Comparison of ENCODE assay signal across 33 cellular contexts in genomic region chr7:118878336-118878735, GRCh38.
"Had no signal": no experiment of that assay in that cellular context is flagged by ENCODE, and none has a peak within 500 bp of the region (broad histone marks: within the 10 kb centered on the region; RNA-seq: fewer than 3 reads in every experiment).

No MANE protein-coding gene starts in this region.

- FAIRE-seq: bronchial epithelial cell, TTC549 had no signal

- ATAC-seq: activated CD8-positive, alpha-beta memory T cell treated with anti-CD3 and anti-CD28 coated beads, Interleukin-2, amount 10 ng/mL, durations not matched to agents 7 days and 5 days; activated CD8-positive, alpha-beta T cell treated with anti-CD3 and anti-CD28 coated beads, Interleukin-2, amount 10 ng/mL, durations not matched to agents 7 days and 5 days; activated naive CD8-positive, alpha-beta T cell treated with anti-CD3 and anti-CD28 coated beads, Interleukin-2, amount 50 U/mL, for 24 hours; T-cell; T-helper 17 cell had no signal

- H3K9me3 ChIP-seq: ascending aorta had no signal

- H3K36me3 Mint-ChIP-seq: activated CD8-positive, alpha-beta memory T cell treated with anti-CD3 and anti-CD28 coated beads, Interleukin-2, amount 10 ng/mL, durations not matched to agents 7 days and 5 days; activated naive CD4-positive, alpha-beta T cell treated with anti-CD3 and anti-CD28 coated beads, Interleukin-2, amount 10 ng/mL, durations not matched to agents 7 days and 5 days; activated naive CD4-positive, alpha-beta T cell treated with anti-CD3 and anti-CD28 coated beads, Interleukin-2, amount 50 U/mL, for 24 hours; activated naive CD8-positive, alpha-beta T cell; activated naive CD8-positive, alpha-beta T cell treated with anti-CD3 and anti-CD28 coated beads, Interleukin-2, amount 10 ng/mL, durations not matched to agents 7 days and 5 days; brain; T-cell had no signal

- H3K27ac Mint-ChIP-seq: activated B cell treated with CpG ODN at 0.5 μM for 24 hours; activated CD4-positive, alpha-beta memory T cell treated with anti-CD3 and anti-CD28 coated beads, Interleukin-2, amount 10 ng/mL, durations not matched to agents 7 days and 5 days; activated CD4-positive, alpha-beta T cell treated with anti-CD3 and anti-CD28 coated beads, Interleukin-2, amount 10 ng/mL, durations not matched to agents 24 days and 14 days; activated CD8-positive, alpha-beta memory T cell treated with anti-CD3 and anti-CD28 coated beads, Interleukin-2, amount 10 ng/mL, durations not matched to agents 7 days and 5 days; activated CD8-positive, alpha-beta T cell treated with anti-CD3 and anti-CD28 coated beads, Interleukin-2, amount 10 ng/mL, durations not matched to agents 7 days and 5 days; activated naive CD4-positive, alpha-beta T cell treated with anti-CD3 and anti-CD28 coated beads, Interleukin-2, amount 10 ng/mL, durations not matched to agents 7 days and 5 days; activated naive CD4-positive, alpha-beta T cell treated with anti-CD3 and anti-CD28 coated beads, Interleukin-2, amount 50 U/mL, for 24 hours; activated naive CD8-positive, alpha-beta T cell; activated naive CD8-positive, alpha-beta T cell treated with anti-CD3 and anti-CD28 coated beads, Interleukin-2, amount 10 ng/mL, durations not matched to agents 7 days and 5 days; activated naive CD8-positive, alpha-beta T cell treated with anti-CD3 and anti-CD28 coated beads, Interleukin-2, amount 50 U/mL, for 24 hours; activated T-cell treated with anti-CD3 and anti-CD28 coated beads, Interleukin-2, amount 50 U/mL, for 24 hours; activated T-helper 2 cell treated with anti-CD3 and anti-CD28 coated beads, Interferon-gamma antibody, Interleukin-2, Interleukin-4, amounts not matched to agents 10 μg/mL and 5 μg/mL and 100 μg/mL, durations not matched to agents 14 hours and 24 hours and 36 hours; brain; T-cell; T-helper 17 cell; T-helper 2 cell treated with Interferon-gamma antibody and Interleukin-4, amounts not matched to agents 5 μg/mL and 100 μg/mL, for 36 hours had no signal

- H3K4me3 Mint-ChIP-seq: activated B cell treated with CpG ODN at 0.5 μM for 24 hours; activated CD4-positive, alpha-beta memory T cell treated with anti-CD3 and anti-CD28 coated beads, Interleukin-2, amount 10 ng/mL, durations not matched to agents 7 days and 5 days; activated CD4-positive, alpha-beta T cell treated with anti-CD3 and anti-CD28 coated beads, Interleukin-2, amount 10 ng/mL, durations not matched to agents 24 days and 14 days; activated CD8-positive, alpha-beta memory T cell treated with anti-CD3 and anti-CD28 coated beads, Interleukin-2, amount 10 ng/mL, durations not matched to agents 7 days and 5 days; activated CD8-positive, alpha-beta T cell treated with anti-CD3 and anti-CD28 coated beads, Interleukin-2, amount 10 ng/mL, durations not matched to agents 7 days and 5 days; activated naive CD4-positive, alpha-beta T cell treated with anti-CD3 and anti-CD28 coated beads, Interleukin-2, amount 10 ng/mL, durations not matched to agents 7 days and 5 days; activated naive CD4-positive, alpha-beta T cell treated with anti-CD3 and anti-CD28 coated beads, Interleukin-2, amount 50 U/mL, for 24 hours; activated naive CD8-positive, alpha-beta T cell; activated naive CD8-positive, alpha-beta T cell treated with anti-CD3 and anti-CD28 coated beads, Interleukin-2, amount 10 ng/mL, durations not matched to agents 7 days and 5 days; activated naive CD8-positive, alpha-beta T cell treated with anti-CD3 and anti-CD28 coated beads, Interleukin-2, amount 50 U/mL, for 24 hours; activated T-cell treated with anti-CD3 and anti-CD28 coated beads, Interleukin-2, amount 50 U/mL, for 24 hours; brain; T-cell; T-helper 17 cell; T-helper 2 cell treated with Interferon-gamma antibody and Interleukin-4, amounts not matched to agents 5 μg/mL and 100 μg/mL, for 36 hours had no signal

- DNase-seq: activated B cell treated with CpG ODN at 0.5 μM for 24 hours; activated CD4-positive, alpha-beta memory T cell treated with anti-CD3 and anti-CD28 coated beads, Interleukin-2, amount 10 ng/mL, durations not matched to agents 7 days and 5 days; activated CD4-positive, alpha-beta T cell treated with anti-CD3 and anti-CD28 coated beads for 4 hours; activated CD4-positive, alpha-beta T cell treated with anti-CD3 and anti-CD28 coated beads, Interleukin-2, amount 10 ng/mL, durations not matched to agents 24 days and 14 days; activated CD4-positive, alpha-beta T cell treated with anti-CD3 and anti-CD28 coated beads, Interleukin-2, amount 50 U/mL, for 1 hour; activated CD4-positive, alpha-beta T cell treated with anti-CD3 and anti-CD28 coated beads, Interleukin-2, amount 50 U/mL, for 4 hours; activated CD4-positive, CD25-positive, alpha-beta regulatory T cell treated with anti-CD3 and anti-CD28 coated beads, Interleukin-2, amount 50 U/mL, for 72 hours; activated CD8-positive, alpha-beta memory T cell treated with anti-CD3 and anti-CD28 coated beads for 24 hours; activated CD8-positive, alpha-beta memory T cell treated with anti-CD3 and anti-CD28 coated beads, Interleukin-2, amount 10 ng/mL, durations not matched to agents 7 days and 5 days; activated CD8-positive, alpha-beta memory T cell treated with anti-CD3 and anti-CD28 coated beads, Interleukin-2, amount 50 U/mL, for 48 hours; activated CD8-positive, alpha-beta T cell treated with anti-CD3 and anti-CD28 coated beads, Interleukin-2, amount 10 ng/mL, durations not matched to agents 7 days and 5 days; activated effector memory CD4-positive, alpha-beta T cell treated with Interleukin-2 at 50 U/mL for 16 hours; activated gamma-delta T cell; activated naive CD4-positive, alpha-beta T cell treated with anti-CD3 and anti-CD28 coated beads, Interleukin-2, amount 10 ng/mL, durations not matched to agents 7 days and 5 days; activated naive CD4-positive, alpha-beta T cell treated with Interleukin-2 at 50 U/mL for 16 hours; activated naive CD8-positive, alpha-beta T cell treated with anti-CD3 and anti-CD28 coated beads, Interleukin-2, amount 10 ng/mL, durations not matched to agents 7 days and 5 days; activated naive CD8-positive, alpha-beta T cell treated with anti-CD3 and anti-CD28 coated beads, Interleukin-2, amount 50 U/mL, for 24 hours; activated T-cell treated with anti-CD3 and anti-CD28 coated beads, Interleukin-2, amount 50 U/mL, for 24 hours; activated T-cell treated with anti-CD3 and anti-CD28 coated beads, Interleukin-2, amount 50 U/mL, for 48 hours; amygdala; anterior cingulate cortex; central memory CD4-positive, alpha-beta T cell; T-cell; T-helper 17 cell; T-helper 9 cell had no signal

- H3K4me1 Mint-ChIP-seq: activated B cell treated with CpG ODN at 0.5 μM for 24 hours; activated CD4-positive, alpha-beta memory T cell treated with anti-CD3 and anti-CD28 coated beads, Interleukin-2, amount 10 ng/mL, durations not matched to agents 7 days and 5 days; activated CD4-positive, alpha-beta T cell treated with anti-CD3 and anti-CD28 coated beads, Interleukin-2, amount 10 ng/mL, durations not matched to agents 24 days and 14 days; activated CD8-positive, alpha-beta memory T cell treated with anti-CD3 and anti-CD28 coated beads, Interleukin-2, amount 10 ng/mL, durations not matched to agents 7 days and 5 days; activated naive CD4-positive, alpha-beta T cell treated with anti-CD3 and anti-CD28 coated beads, Interleukin-2, amount 10 ng/mL, durations not matched to agents 7 days and 5 days; activated naive CD4-positive, alpha-beta T cell treated with anti-CD3 and anti-CD28 coated beads, Interleukin-2, amount 50 U/mL, for 24 hours; activated naive CD8-positive, alpha-beta T cell treated with anti-CD3 and anti-CD28 coated beads, Interleukin-2, amount 10 ng/mL, durations not matched to agents 7 days and 5 days; activated naive CD8-positive, alpha-beta T cell treated with anti-CD3 and anti-CD28 coated beads, Interleukin-2, amount 50 U/mL, for 24 hours; brain; T-cell; T-helper 17 cell had no signal

- H3K4me1 ChIP-seq: ascending aorta had no signal

- H3K27me3 Mint-ChIP-seq: activated B cell treated with CpG ODN at 0.5 μM for 24 hours; activated CD4-positive, alpha-beta memory T cell treated with anti-CD3 and anti-CD28 coated beads, Interleukin-2, amount 10 ng/mL, durations not matched to agents 7 days and 5 days; activated CD4-positive, alpha-beta T cell treated with anti-CD3 and anti-CD28 coated beads, Interleukin-2, amount 10 ng/mL, durations not matched to agents 24 days and 14 days; activated CD8-positive, alpha-beta memory T cell treated with anti-CD3 and anti-CD28 coated beads, Interleukin-2, amount 10 ng/mL, durations not matched to agents 7 days and 5 days; activated naive CD4-positive, alpha-beta T cell treated with anti-CD3 and anti-CD28 coated beads, Interleukin-2, amount 10 ng/mL, durations not matched to agents 7 days and 5 days; activated naive CD4-positive, alpha-beta T cell treated with anti-CD3 and anti-CD28 coated beads, Interleukin-2, amount 50 U/mL, for 24 hours; activated naive CD8-positive, alpha-beta T cell; activated naive CD8-positive, alpha-beta T cell treated with anti-CD3 and anti-CD28 coated beads, Interleukin-2, amount 10 ng/mL, durations not matched to agents 7 days and 5 days; activated naive CD8-positive, alpha-beta T cell treated with anti-CD3 and anti-CD28 coated beads, Interleukin-2, amount 50 U/mL, for 24 hours; activated T-cell treated with anti-CD3 and anti-CD28 coated beads, Interleukin-2, amount 50 U/mL, for 24 hours; brain; T-cell; T-helper 17 cell had no signal

- H3K4me3 ChIP-seq: ascending aorta had no signal

- H3K36me3 ChIP-seq: ascending aorta had no signal

- H3K27me3 ChIP-seq: ascending aorta had no signal

- H3K27ac ChIP-seq: ascending aorta had no signal

- H3K9me3 Mint-ChIP-seq: activated B cell treated with CpG ODN at 0.5 μM for 24 hours; activated CD4-positive, alpha-beta memory T cell treated with anti-CD3 and anti-CD28 coated beads, Interleukin-2, amount 10 ng/mL, durations not matched to agents 7 days and 5 days; activated CD4-positive, alpha-beta T cell treated with anti-CD3 and anti-CD28 coated beads, Interleukin-2, amount 10 ng/mL, durations not matched to agents 24 days and 14 days; activated naive CD4-positive, alpha-beta T cell treated with anti-CD3 and anti-CD28 coated beads, Interleukin-2, amount 10 ng/mL, durations not matched to agents 7 days and 5 days; activated naive CD4-positive, alpha-beta T cell treated with anti-CD3 and anti-CD28 coated beads, Interleukin-2, amount 50 U/mL, for 24 hours; activated naive CD8-positive, alpha-beta T cell treated with anti-CD3 and anti-CD28 coated beads, Interleukin-2, amount 10 ng/mL, durations not matched to agents 7 days and 5 days; activated naive CD8-positive, alpha-beta T cell treated with anti-CD3 and anti-CD28 coated beads, Interleukin-2, amount 50 U/mL, for 24 hours; activated T-helper 2 cell treated with anti-CD3 and anti-CD28 coated beads, Interferon-gamma antibody, Interleukin-2, Interleukin-4, amounts not matched to agents 10 μg/mL and 5 μg/mL and 100 μg/mL, durations not matched to agents 14 hours and 24 hours and 36 hours; brain; T-cell; T-helper 2 cell treated with Interferon-gamma antibody and Interleukin-4, amounts not matched to agents 5 μg/mL and 100 μg/mL, for 36 hours had no signal
